In genomic region chr1:59296358-59297256, GRCh38 we compare ENCODE assay signal across 8 cellular contexts. TPM values are rescaled to one million over a fixed set of nuclear protein-coding genes. Genes with fewer than 3 reads are reported as not detected.
DNase-seq lines count a peak whose midpoint lies in the region; ATAC-seq and TF ChIP-seq lines count a peak whose summit lies in the region.

FGGY (plus strand) TSS chr1:59297094; CDS start chr1:59321550, 24,456 bp downstream.

- POLR2A ChIA-PET in Panc1 (lab: Charles Lee), result interaction anchor here (0.5 to 1.3 kb wide), 3 partner anchors 477 to 664 kb away, joined by 3 to 11 read pairs (median 4); partner anchors contain the start of gene JUN

- ATAC-seq in GM21723 (IDR thresholded peaks at IDR 0.05; ENCODE audit: unreplicated experiment), result peak; percentile 95
- peak; percentile 97 for ATAC-seq in Panc1
- peak; percentile 98 for ATAC-seq in esophagus mucosa

- H3K4me3 ChIP-seq in Panc1 (ENCODE audit: low read depth in 2 of 2, low read length in 2 of 2) (peak within 1 kb of the TSS; percentile 85 to 97), muscle layer of duodenum (ENCODE audit: low read depth in 1 of 2, low read length in 2 of 2) (peak within 1 kb of the TSS; percentile 66 to 86)

- H3K36me3 ChIP-seq in Panc1 (ENCODE audit: control insufficient read depth, insufficient read depth, low read length), result no peaks in the 10 kb centered on the region; the same call in 1 of the 2 replicates
- H3K36me3 ChIP-seq in muscle layer of duodenum (ENCODE audit: control insufficient read depth in 1 of 2, insufficient read depth in 2 of 2, low read length in 2 of 2), result no peaks in the 10 kb centered on the region

- DNase-seq in DMS53 treated with DMSO at 0.1 percent for 48 hours (lab: John Stamatoyannopoulos, UW; ENCODE audit: unreplicated experiment) (peak; percentile 99), KBM-7 (peak; percentile 98), Panc1 (ENCODE audit: low read depth, low spot score) (peak; percentile 89)
- peak; percentile 88 to 90 for DNase-seq in activated T-cell treated with anti-CD3 and anti-CD28 coated beads, Interleukin-2, amount 50 U/mL, for 48 hours
- peak; percentile 68 for DNase-seq in stimulated activated CD8-positive, alpha-beta memory T cell treated with anti-CD3 and anti-CD28 coated beads, Interleukin-7, amount 100 ng/mL, for 24 hours (ENCODE audit: low read depth)

- H3K27me3 ChIP-seq in Panc1 (ENCODE audit: control insufficient read depth, insufficient read depth, low read length) (no peaks in the 10 kb centered on the region), muscle layer of duodenum (ENCODE audit: low read depth, low read length) (no peaks in the 10 kb centered on the region)

- CTCF ChIA-PET in Panc1 (lab: Charles Lee), result no interaction called here

- BruUV-seq in Panc1 (replicated peaks; lab: Mats Ljungman, UMichigan), result no TSS peak

- in situ Hi-C loops in KBM-7 (cut with MboI; ENCODE audit: low pct_unique_long_range_greater_than_20kb, low sequenced_read_pairs), result no loop called here
- in situ Hi-C loops in Panc1 (cut with HindIII; ENCODE audit: low pct_unique_long_range_greater_than_20kb, low sequenced_read_pairs), result no loop called here

- intact Hi-C loops in Panc1 (cut with micrococcal nuclease; ENCODE audit: unreplicated experiment), result loop anchor here (2.0 to 5.0 kb wide), 3 partner anchors 149 to 512 kb away; partner anchors contain the start of gene JUN

- peak within 1 kb of the TSS; percentile 100 for H3K27ac ChIP-seq in Panc1 (ENCODE audit: low read length)
- H3K27ac ChIP-seq in muscle layer of duodenum (ENCODE audit: low read length), result peak within 1 kb of the TSS; percentile 100

- H3K9me3 ChIP-seq in Panc1 (ENCODE audit: control insufficient read depth, insufficient read depth, low read depth, low read length) (no peaks in the 10 kb centered on the region; the same call in 1 of the 2 replicates), muscle layer of duodenum (ENCODE audit: control insufficient read depth in 1 of 2, low read length in 2 of 2) (no peaks in the 10 kb centered on the region)

- TF ChIP-seq CTCF in Panc1 (IDR thresholded peaks at IDR 0.05), result no peak

- H3K4me1 ChIP-seq in Panc1 (ENCODE audit: control insufficient read depth, insufficient read depth, low read length) (peaks cover 16% of the 10 kb centered on the region), muscle layer of duodenum (ENCODE audit: control insufficient read depth in 1 of 2, insufficient read depth in 2 of 2, low read length in 2 of 2) (peaks cover 8 to 15% of the 10 kb centered on the region in 2 donors)

RNA-seq across cellular contexts. Expression of gene FGGY, which starts in this region (rescaled TPM):
- total RNA-seq in Panc1 (2021; ENCODE audit: unreplicated experiment) (15.5 TPM), esophagus mucosa (10.4 TPM)
- 9.0 TPM for polyA plus RNA-seq in Panc1 (2012; ENCODE audit: insufficient read length)

Comparison
In these comparisons a context has a peak if more than half of its experiments do, and no peak if none do; other contexts are left out.
1. Peak in every context shown above with its lines: DNase-seq, ATAC-seq, H3K4me3 ChIP-seq and H3K27ac ChIP-seq.